ENCODE assay signal across 1 cellular context in genomic region chr12:53066594-53066978, GRCh38.
TF ChIP-seq lines count a peak whose summit lies in the region.

No MANE protein-coding gene starts in this region.

TF ChIP-seq in endothelial cell of umbilical vein, 7 proteins besides CTCF, POLR2A, EP300 and RAD21:
- no peak for TF ChIP-seq POLR2AphosphoS5 (IDR thresholded peaks at IDR 0.05; ENCODE audit: insufficient read depth, low read depth, low read length)
- TF ChIP-seq FOS (IDR thresholded peaks at IDR 0.05; ENCODE audit: borderline replicate concordance, insufficient read depth, low read length) = no peak
- TF ChIP-seq EZH2 (IDR thresholded peaks at IDR 0.05; ENCODE audit: borderline replicate concordance, low read depth, low read length, severe bottlenecking) = no peak
- TF ChIP-seq GATA2 (IDR thresholded peaks at IDR 0.05; ENCODE audit: insufficient read depth, insufficient read length, low read depth, low read length) = no peak
- TF ChIP-seq, protein P1, sequence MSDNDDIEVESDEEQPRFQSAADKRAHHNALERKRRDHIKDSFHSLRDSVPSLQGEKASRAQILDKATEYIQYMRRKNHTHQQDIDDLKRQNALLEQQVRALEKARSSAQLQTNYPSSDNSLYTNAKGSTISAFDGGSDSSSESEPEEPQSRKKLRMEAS (IDR thresholded peaks at IDR 0.05; ENCODE audit: insufficient read depth, insufficient read length) = no peak
- TF ChIP-seq MYC (IDR thresholded peaks at IDR 0.05; ENCODE audit: low read depth, low read length) = no peak
TF ChIP-seq in endothelial cell of umbilical vein: peak in this region for 0.
